11 cellular contexts compared by ENCODE assay signal in the genomic region with DNA sequence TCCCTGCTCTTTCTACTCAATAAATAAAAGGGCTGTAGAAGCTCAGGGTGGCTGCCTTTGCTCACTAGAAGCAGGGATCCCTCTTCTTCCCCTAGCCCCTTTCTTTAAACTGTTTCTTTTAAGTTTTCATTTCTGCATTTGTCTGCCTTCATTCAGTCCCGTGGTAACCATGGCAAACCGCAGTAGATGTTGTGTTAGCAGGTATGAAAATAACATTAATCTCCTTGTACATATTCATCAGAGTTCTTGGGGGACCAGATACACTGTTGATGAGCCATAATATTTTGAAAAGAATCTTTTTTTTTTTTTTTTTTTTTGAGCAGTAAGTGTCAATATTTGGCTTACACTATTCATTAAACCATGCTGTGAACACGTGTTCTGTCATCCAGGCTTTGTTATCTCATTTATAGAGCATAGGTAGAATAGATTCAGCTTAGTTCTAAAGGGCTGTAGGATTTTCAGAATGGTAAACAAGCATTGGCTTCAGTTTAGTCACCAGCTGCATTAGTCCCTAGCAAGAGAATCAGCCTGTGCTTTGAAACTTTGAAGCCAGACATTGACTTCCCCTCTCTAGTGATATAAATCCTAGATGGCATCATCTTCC. TPM values are rescaled to one million over a fixed set of nuclear protein-coding genes. Genes with fewer than 3 reads are reported as not detected.
DNase-seq lines count a peak whose midpoint lies in the region; ATAC-seq, FAIRE-seq and TF ChIP-seq lines count a peak whose summit lies in the region.
"Had no signal": no experiment of that assay in that cellular context is flagged by ENCODE, and none has a peak within 500 bp of the region (broad histone marks: within the 10 kb centered on the region; RNA-seq: fewer than 3 reads in every experiment).

No MANE protein-coding gene starts in this region.

- POLR2A ChIA-PET in GM10248 (lab: Yijun Ruan, JAX) = no interaction called here

- CTCF ChIA-PET in GM10248 (lab: Yijun Ruan, JAX) = interaction anchor here (0.7 to 2.8 kb wide), 6 partner anchors 9 to 58 kb away, joined by 3 to 8 read pairs (median 4); no protein-coding TSS in a partner anchor

- FAIRE-seq in GM18507 (lab: Jason Lieb, UNC) = peak; percentile 68
- FAIRE-seq: HepG2 had no signal

- ATAC-seq in GM21423 (IDR thresholded peaks at IDR 0.05; ENCODE audit: unreplicated experiment) = peak; percentile 39
- ATAC-seq: HepG2 had no signal

- DNase-seq in GM18507 (ENCODE audit: extremely low spot score, insufficient read length, low read depth) (no peak), NCI-H146 (lab: John Stamatoyannopoulos, UW) (peak; percentile 46), myocyte (ENCODE audit: low read depth) (peak; percentile 5), GM10248 (ENCODE audit: extremely low spot score) (no peak), NCI-H446 (lab: John Stamatoyannopoulos, UW) (no peak), retina (no peak), A172 (ENCODE audit: low spot score) (no peak)
- DNase-seq: midbrain, NCI-H2029 treated with DMSO at 0.1 percent for 48 hours had no signal

- TF ChIP-seq CTCF in GM10248 (IDR thresholded peaks at IDR 0.05; ENCODE audit: control extremely low read depth, extremely low read depth, low read depth, missing control alignments) = no peak

RNA-seq across cellular contexts. Expression of gene SPRY2, which starts 59.3 kb away (rescaled TPM):
- total RNA-seq in myocyte = 27.2 and 49.8 TPM in 2 replicates
- polyA plus RNA-seq in myocyte (2012) = 38.6 TPM
- total RNA-seq in A172 (2014; rRNA removed; shearing (Covaris generic)) = 2.6 and 3.3 TPM in 2 replicates

Comparison
In these comparisons a context has a peak if more than half of its experiments do, and no peak if none do; other contexts are left out.
1. DNase-seq: peak in NCI-H146 (single experiment) and myocyte (single experiment); none in GM18507 (single experiment), GM10248 (single experiment), NCI-H446 (0 of 2), retina (single experiment) and A172 (single experiment).